ENCODE assay signal across 17 cellular contexts in the genomic region with DNA sequence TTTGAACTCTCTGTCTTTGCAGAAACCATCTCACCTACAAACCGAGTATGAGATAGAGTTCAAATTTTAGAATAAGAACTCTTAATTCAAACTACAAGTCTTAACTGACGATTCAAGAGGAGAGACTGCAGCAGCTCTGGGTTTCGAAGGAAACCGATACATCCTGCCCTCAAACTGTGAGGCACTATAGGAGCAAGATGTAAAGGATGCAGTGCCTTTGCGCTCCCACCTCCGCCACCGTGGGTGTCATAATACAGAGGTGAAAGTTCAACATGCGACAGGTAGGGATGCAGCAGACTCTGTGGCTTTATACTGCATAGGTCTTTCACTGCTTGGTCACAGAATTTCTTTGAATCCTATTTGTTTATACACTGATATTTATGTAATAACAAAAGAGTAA.
DNase-seq lines count a peak whose midpoint lies in the region; ATAC-seq and TF ChIP-seq lines count a peak whose summit lies in the region.
"Had no signal": no experiment of that assay in that cellular context is flagged by ENCODE, and none has a peak within 500 bp of the region (broad histone marks: within the 10 kb centered on the region; RNA-seq: fewer than 3 reads in every experiment).

No MANE protein-coding gene starts in this region.

- POLR2A ChIA-PET in activated CD4-positive, alpha-beta T cell treated with anti-CD3 and anti-CD28 coated beads for 36 hours (lab: Charles Lee) = interaction anchor here (0.6 kb wide), 1 partner anchor 854 kb away, joined by 6 read pairs; no protein-coding TSS in a partner anchor

- H3K27ac ChIP-seq in caudate nucleus (ENCODE audit: low read depth, low read length) = peak overlapping the region; percentile 96
- H3K27ac ChIP-seq: 22Rv1, C4-2B, HL-60 had no signal

- no peak overlapping the region for H3K4me3 ChIP-seq in foreskin fibroblast (ENCODE audit: low read depth in 1 of 2, low read length in 2 of 2)

- CTCF ChIA-PET in activated CD4-positive, alpha-beta T cell treated with anti-CD3 and anti-CD28 coated beads for 36 hours (lab: Charles Lee) = no interaction called here

- DNase-seq in activated CD4-positive, alpha-beta T cell treated with anti-CD3 and anti-CD28 coated beads for 36 hours = peak; percentile 37
- no peak for DNase-seq in activated CD4-positive, alpha-beta T cell treated with anti-CD3 and anti-CD28 coated beads for 4 hours
- DNase-seq in stimulated activated CD4-positive, alpha-beta T cell treated with anti-CD3 and anti-CD28 coated beads, Interleukin-15, amount 100 ng/mL, for 24 hours = peak; percentile 16
- DNase-seq in stimulated activated CD4-positive, alpha-beta T cell treated with anti-CD3 and anti-CD28 coated beads, Interleukin-4, amount 100 ng/mL, for 24 hours = no peak
- DNase-seq in caudate nucleus (lab: John Stamatoyannopoulos, UW) (no peak), foreskin fibroblast (no peak), RPMI8226 (no peak)
- DNase-seq in stimulated activated CD4-positive, alpha-beta T cell treated with anti-CD3 and anti-CD28 coated beads, Interleukin-2, amount 100 ng/mL, for 4 hours (ENCODE audit: low read depth) = peak; percentile 1
- DNase-seq: AML-193, H7, NCI-H187 treated with DMSO at 0.1 percent for 48 hours, NCI-H226, NCI-H524, NCI-H82 had no signal

- H3K36me3 Mint-ChIP-seq in activated CD4-positive, alpha-beta T cell treated with anti-CD3 and anti-CD28 coated beads for 36 hours (ENCODE audit: low read depth) = no peaks in the 10 kb centered on the region

- H3K27ac Mint-ChIP-seq in activated CD4-positive, alpha-beta T cell treated with anti-CD3 and anti-CD28 coated beads for 36 hours = no peak overlapping the region

- H3K27me3 Mint-ChIP-seq in activated CD4-positive, alpha-beta T cell treated with anti-CD3 and anti-CD28 coated beads for 36 hours = no peaks in the 10 kb centered on the region

- H3K9me3 Mint-ChIP-seq in activated CD4-positive, alpha-beta T cell treated with anti-CD3 and anti-CD28 coated beads for 36 hours (ENCODE audit: low read depth) = no peaks in the 10 kb centered on the region

- ATAC-seq in activated CD4-positive, alpha-beta T cell treated with anti-CD3 and anti-CD28 coated beads for 36 hours = peak; percentile 57

- no peak overlapping the region for H3K4me3 Mint-ChIP-seq in activated CD4-positive, alpha-beta T cell treated with anti-CD3 and anti-CD28 coated beads for 36 hours

- H3K4me1 Mint-ChIP-seq in activated CD4-positive, alpha-beta T cell treated with anti-CD3 and anti-CD28 coated beads for 36 hours = peaks cover 7% of the 10 kb centered on the region

- intact Hi-C loops in activated CD4-positive, alpha-beta T cell treated with anti-CD3 and anti-CD28 coated beads for 36 hours (cut with DNase I, micrococcal nuclease) = no loop called here

- no peak for TF ChIP-seq CTCF in foreskin fibroblast (IDR thresholded peaks at IDR 0.05; ENCODE audit: low read depth, low read length)

Comparison
In these comparisons a context has a peak if more than half of its experiments do, and no peak if none do; other contexts are left out.
1. DNase-seq: peak in activated CD4-positive, alpha-beta T cell treated with anti-CD3 and anti-CD28 coated beads for 36 hours (single experiment), stimulated activated CD4-positive, alpha-beta T cell treated with anti-CD3 and anti-CD28 coated beads, Interleukin-15, amount 100 ng/mL, for 24 hours (single experiment) and stimulated activated CD4-positive, alpha-beta T cell treated with anti-CD3 and anti-CD28 coated beads, Interleukin-2, amount 100 ng/mL, for 4 hours (single experiment); none in activated CD4-positive, alpha-beta T cell treated with anti-CD3 and anti-CD28 coated beads for 4 hours (0 of 2), stimulated activated CD4-positive, alpha-beta T cell treated with anti-CD3 and anti-CD28 coated beads, Interleukin-4, amount 100 ng/mL, for 24 hours (single experiment), caudate nucleus (0 of 61), foreskin fibroblast (0 of 2) and RPMI8226 (single experiment).